In genomic region chr13:81539643-81540150, GRCh38 we compare ENCODE assay signal across 15 cellular contexts.
DNase-seq lines count a peak whose midpoint lies in the region; ATAC-seq and TF ChIP-seq lines count a peak whose summit lies in the region.
"Had no signal": no experiment of that assay in that cellular context is flagged by ENCODE, and none has a peak within 500 bp of the region (broad histone marks: within the 10 kb centered on the region; RNA-seq: fewer than 3 reads in every experiment).

No MANE protein-coding gene starts in this region.

- no peak overlapping the region for H2BK15ac ChIP-seq in mesendoderm (replicated peaks; ENCODE audit: low read depth)

- peaks cover 16% of the 10 kb centered on the region; the same call in 1 of the 2 replicates for H3K9me3 Mint-ChIP-seq in WTC11

- no peak overlapping the region for H2AK5ac ChIP-seq in mesendoderm (ENCODE audit: low read length)

- no CpG with 5 or more reads among the region's 7 CpGs for WGBS in mesendoderm (ENCODE audit: extremely low coverage, insufficient coverage, low lambda C conversion rate)
- WGBS in testis, 2 donors: 40 to 55% methylated on average over 7 of the region's 7 CpGs

- no peaks in the 10 kb centered on the region for H3K79me2 ChIP-seq in mesendoderm (ENCODE audit: control insufficient read depth, insufficient read depth, low read length)

- no peaks in the 10 kb centered on the region; the same call in 1 of the 2 replicates for H3K36me3 Mint-ChIP-seq in WTC11
- H3K36me3 Mint-ChIP-seq: CD8-positive, alpha-beta T cell had no signal

- no peaks in the 10 kb centered on the region for H3K36me3 ChIP-seq in mesendoderm (ENCODE audit: control insufficient read depth, insufficient read depth, low read length)
- no peaks in the 10 kb centered on the region for H3K36me3 ChIP-seq in testis (ENCODE audit: low read depth, missing control alignments)
- H3K36me3 ChIP-seq in A673 (ENCODE audit: insufficient read depth, low read length, poor library complexity, severe bottlenecking): no peaks in the 10 kb centered on the region
- H3K36me3 ChIP-seq: BLaER1 treated with 17β-estradiol and CSF1 and Interleukin-3, amounts not matched to agents 10 nM and 100 nM had no signal

- intact Hi-C loops in testis (cut with DNase I; ENCODE audit: low total_unique reads) (no loop called here), A673 (cut with micrococcal nuclease; ENCODE audit: unreplicated experiment) (no loop called here)

- no peak overlapping the region for H3K23ac ChIP-seq in mesendoderm (ENCODE audit: low read length)

- H3K4ac ChIP-seq in mesendoderm (ENCODE audit: low read depth, low read length): peak overlapping the region; percentile 70

- no peak overlapping the region for H3K9ac ChIP-seq in mesendoderm (ENCODE audit: low read length)
- H3K9ac ChIP-seq: BLaER1 treated with 17β-estradiol and CSF1 and Interleukin-3, amounts not matched to agents 10 nM and 100 nM; GM23248 had no signal

- BruUV-seq in A673 (replicated peaks; lab: Mats Ljungman, UMichigan): no TSS peak

- H3K4me1 ChIP-seq in mesendoderm (ENCODE audit: control insufficient read depth, low read depth, low read length) (no peaks in the 10 kb centered on the region), testis (no peaks in the 10 kb centered on the region), A673 (ENCODE audit: insufficient read depth, low read length, poor library complexity, severe bottlenecking) (no peaks in the 10 kb centered on the region)
- H3K4me1 ChIP-seq: BLaER1 treated with 17β-estradiol and CSF1 and Interleukin-3, amounts not matched to agents 10 nM and 100 nM had no signal

- no peak overlapping the region for H3K27ac Mint-ChIP-seq in WTC11
- H3K27ac Mint-ChIP-seq: B cell; CD8-positive, alpha-beta T cell had no signal

- H3K9me3 ChIP-seq in testis (no peaks in the 10 kb centered on the region), A673 (ENCODE audit: low read depth, low read length, poor library complexity, severe bottlenecking) (no peaks in the 10 kb centered on the region)

- peak overlapping the region; percentile 92 for H3K18ac ChIP-seq in mesendoderm (ENCODE audit: low read length)

- H3K56ac ChIP-seq in mesendoderm (ENCODE audit: low read length): peak overlapping the region; percentile 31

- no peak overlapping the region for H3K27ac ChIP-seq in mesendoderm (ENCODE audit: low read depth, low read length)
- H3K27ac ChIP-seq in testis: no peak overlapping the region
- H3K27ac ChIP-seq in A673 (ENCODE audit: low read depth, low read length, poor library complexity, severe bottlenecking): no peak overlapping the region
- H3K27ac ChIP-seq: BLaER1 treated with 17β-estradiol and CSF1 and Interleukin-3, amounts not matched to agents 10 nM and 100 nM; GM23248 had no signal

- H3K27me3 ChIP-seq in mesendoderm (ENCODE audit: insufficient read depth, low read length, poor library complexity) (no peaks in the 10 kb centered on the region), testis (no peaks in the 10 kb centered on the region), A673 (replicated peaks; ENCODE audit: insufficient read depth, low read depth, low read length, poor library complexity) (no peaks in the 10 kb centered on the region)
- H3K27me3 ChIP-seq: BLaER1 treated with 17β-estradiol and CSF1 and Interleukin-3, amounts not matched to agents 10 nM and 100 nM had no signal

- peak; percentile 1 for DNase-seq in COLO829 (ENCODE audit: low spot score)
- DNase-seq in WTC11 (ENCODE audit: low spot score): no peak
- no peak for DNase-seq in mesendoderm
- peak; percentile 39 for DNase-seq in testis
- no peak for DNase-seq in SHP77 (lab: John Stamatoyannopoulos, UW)
- DNase-seq in A673 (ENCODE audit: low spot score): no peak
- DNase-seq: 8988T; CD8-positive, alpha-beta T cell; COR-L47; GM23248; H7 had no signal

- H3K79me1 ChIP-seq in mesendoderm (ENCODE audit: low read length): no peaks in the 10 kb centered on the region

- no peak overlapping the region for H3K4me3 Mint-ChIP-seq in WTC11
- H3K4me3 Mint-ChIP-seq: B cell; CD8-positive, alpha-beta T cell had no signal

- peak overlapping the region; percentile 27 for H2BK5ac ChIP-seq in mesendoderm (ENCODE audit: low read length)

- no peak for TF ChIP-seq POLR2A in testis (IDR thresholded peaks at IDR 0.05)

- peak overlapping the region; percentile 73 for H2BK120ac ChIP-seq in mesendoderm (ENCODE audit: low read depth, low read length)

- CTCF ChIA-PET in WTC11 (lab: Charles Lee) (interaction anchor here (1.2 kb wide), 1 partner anchor 333 kb away, joined by 5 read pairs; no protein-coding TSS in a partner anchor), A673 (lab: Charles Lee) (no interaction called here)

- H4K8ac ChIP-seq in mesendoderm (ENCODE audit: low read depth, low read length): no peak overlapping the region

- no peaks in the 10 kb centered on the region for H3K27me3 Mint-ChIP-seq in WTC11 (ENCODE audit: low read depth)
- H3K27me3 Mint-ChIP-seq: B cell had no signal

- POLR2A ChIA-PET in WTC11 (lab: Charles Lee): no interaction called here
- POLR2A ChIA-PET in A673 (lab: Charles Lee; ENCODE audit: low non-redundant PET): no interaction called here

- ATAC-seq in WTC11 (peak; percentile 48), HG02678 (IDR thresholded peaks at IDR 0.05; ENCODE audit: unreplicated experiment) (no peak)
- ATAC-seq: CD8-positive, alpha-beta T cell; HCT116 had no signal

- H3K4me2 ChIP-seq in mesendoderm (ENCODE audit: low read length): no peak overlapping the region
- H3K4me2 ChIP-seq: BLaER1 treated with 17β-estradiol and CSF1 and Interleukin-3, amounts not matched to agents 10 nM and 100 nM had no signal

- TF ChIP-seq CTCF in WTC11 (IDR thresholded peaks at IDR 0.05) (no peak), testis (IDR thresholded peaks at IDR 0.05) (no peak), A673 (conservative IDR thresholded peaks at IDR 0.05; ENCODE audit: low read depth, low read length) (no peak)

- H3K4me3 ChIP-seq in mesendoderm (ENCODE audit: low read length) (no peak overlapping the region), testis (no peak overlapping the region), A673 (ENCODE audit: low read depth, low read length, poor library complexity, severe bottlenecking) (no peak overlapping the region)
- H3K4me3 ChIP-seq: BLaER1 treated with 17β-estradiol and CSF1 and Interleukin-3, amounts not matched to agents 10 nM and 100 nM; GM23248 had no signal

- H3K4me1 Mint-ChIP-seq in WTC11: peaks cover 26% of the 10 kb centered on the region
- H3K4me1 Mint-ChIP-seq: B cell had no signal

- H4K5ac ChIP-seq in mesendoderm (ENCODE audit: low read length): no peak overlapping the region

TF ChIP-seq in WTC11, 78 proteins besides CTCF, POLR2A, EP300 and RAD21:
- TF ChIP-seq MLX (CRISPR knock-in tag; IDR thresholded peaks at IDR 0.05) (no peak), ATF3 (CRISPR knock-in tag; conservative IDR thresholded peaks at IDR 0.05) (no peak), E2F4 (CRISPR knock-in tag; IDR thresholded peaks at IDR 0.05; ENCODE audit: borderline replicate concordance, low read depth) (no peak), TCF7 (CRISPR knock-in tag; IDR thresholded peaks at IDR 0.05; ENCODE audit: low read depth) (no peak), NR2C2 (CRISPR knock-in tag; IDR thresholded peaks at IDR 0.05) (no peak), RORB (CRISPR knock-in tag; IDR thresholded peaks at IDR 0.05) (no peak), E2F5 (CRISPR knock-in tag; IDR thresholded peaks at IDR 0.05) (no peak), CBFB (CRISPR knock-in tag; IDR thresholded peaks at IDR 0.05; ENCODE audit: low read depth) (no peak), CDX4 (CRISPR knock-in tag; IDR thresholded peaks at IDR 0.05; ENCODE audit: borderline replicate concordance) (no peak)
TF ChIP-seq in WTC11: peak in this region for 0.

Comparison
In these comparisons a context has a peak if more than half of its experiments do, and no peak if none do; other contexts are left out.
1. DNase-seq: peak in COLO829 (single experiment) and testis (single experiment); none in WTC11 (single experiment), mesendoderm (single experiment), SHP77 (0 of 2) and A673 (single experiment).